In genomic region chr16:29862884-29863668, GRCh38 we compare ENCODE assay signal across 1 cellular context.
TF ChIP-seq lines count a peak whose summit lies in the region.

Gene CDIPT, minus strand, starts transcription at chr16:29863226. Its CDS starts 369 bp downstream, at chr16:29862857.

TF ChIP-seq in K562, 482 proteins besides CTCF, POLR2A, EP300 and RAD21 (continued from another document and continues in another):
- TF ChIP-seq ZNF57 (CRISPR knock-in tag; IDR thresholded peaks at IDR 0.05) (no peak), MAX (CRISPR knock-in tag; IDR thresholded peaks at IDR 0.05) (no peak), RREB1 (CRISPR knock-in tag; IDR thresholded peaks at IDR 0.05) (peak; percentile 36; the same call in 1 of the 2 replicates), ZNF639 (CRISPR knock-in tag; conservative IDR thresholded peaks at IDR 0.05 in 1 of 2, IDR thresholded peaks at IDR 0.05 in 1 of 2) (no peak; a peak in 1 of 4 replicates), PPARD (CRISPR knock-in tag; IDR thresholded peaks at IDR 0.05) (no peak), ZNF197 (CRISPR knock-in tag; IDR thresholded peaks at IDR 0.05; ENCODE audit: low read depth) (no peak), FUS (optimal IDR thresholded peaks at IDR 0.05; ENCODE audit: low read depth, low read length) (no peak), BRF2 (IDR thresholded peaks at IDR 0.05; ENCODE audit: borderline replicate concordance, insufficient read depth, insufficient read length) (no peak), POLR2G (IDR thresholded peaks at IDR 0.05; ENCODE audit: low read depth, low read length) (peak; percentile 78), TFAM (CRISPR knock-in tag; conservative IDR thresholded peaks at IDR 0.05) (no peak), YY1 (IDR thresholded peaks at IDR 0.05; ENCODE audit: borderline replicate concordance in 1 of 3, control insufficient read depth in 1 of 3, extremely low read depth in 1 of 3, insufficient read depth in 3 of 3, insufficient read length in 1 of 3, insufficient replicate concordance in 2 of 3, low read depth in 1 of 3, low read length in 2 of 3) (peak in 2 of 3 experiments; percentile 34 to 55), TBL1XR1 (IDR thresholded peaks at IDR 0.05; ENCODE audit: low read length in 2 of 2) (no peak; a peak in 1 of 4 replicates), HNRNPUL1 (IDR thresholded peaks at IDR 0.05; ENCODE audit: low read length) (no peak), RBM14 (IDR thresholded peaks at IDR 0.05; ENCODE audit: borderline replicate concordance, insufficient read depth, low read depth, low read length) (no peak), ZNF146 (CRISPR knock-in tag; IDR thresholded peaks at IDR 0.05; ENCODE audit: unreplicated experiment) (no peak), POLR2B (IDR thresholded peaks at IDR 0.05; ENCODE audit: low read depth, partially characterized antibody) (no peak), SUPT5H (IDR thresholded peaks at IDR 0.05) (no peak), SMAD1 (IDR thresholded peaks at IDR 0.05; ENCODE audit: low read depth, low read length, partially characterized antibody) (peak; percentile 57), HDAC1 (IDR thresholded peaks at IDR 0.05) (peak in 1 of 2 experiments; percentile 77; a peak in 2 of 4 replicates), NFE2L1 (tag; IDR thresholded peaks at IDR 0.05; ENCODE audit: borderline replicate concordance, low read depth) (no peak), ETV6 (IDR thresholded peaks at IDR 0.05; ENCODE audit: borderline replicate concordance in 1 of 2, low read depth in 2 of 2, low read length in 1 of 2) (peak; percentile 47 to 79; a peak in 2 of 4 replicates), ETV6 (CRISPR knock-in tag; IDR thresholded peaks at IDR 0.05; ENCODE audit: borderline replicate concordance) (no peak), ETS2 (tag; IDR thresholded peaks at IDR 0.05; ENCODE audit: borderline replicate concordance, poor library complexity, severe bottlenecking) (no peak), ZNF212 (CRISPR knock-in tag; IDR thresholded peaks at IDR 0.05) (no peak), USF2 (CRISPR knock-in tag; IDR thresholded peaks at IDR 0.05) (no peak), NELFE (IDR thresholded peaks at IDR 0.05; ENCODE audit: insufficient read depth, insufficient read length) (no peak), ZNF830 (CRISPR knock-in tag; IDR thresholded peaks at IDR 0.05) (no peak), ARID4B (CRISPR knock-in tag; IDR thresholded peaks at IDR 0.05) (peak; percentile 74), E2F4 (CRISPR knock-in tag; IDR thresholded peaks at IDR 0.05; ENCODE audit: low read depth) (no peak), RBM17 (IDR thresholded peaks at IDR 0.05; ENCODE audit: borderline replicate concordance, low read depth, low read length) (no peak), SNAPC5 (CRISPR knock-in tag; IDR thresholded peaks at IDR 0.05) (no peak), IRF2 (CRISPR knock-in tag; IDR thresholded peaks at IDR 0.05) (no peak), ELF1 (tag; IDR thresholded peaks at IDR 0.05) (peak; percentile 84), LCOR (CRISPR knock-in tag; IDR thresholded peaks at IDR 0.05) (peak; percentile 41; the same call in 1 of the 2 replicates), POLR2AphosphoS5 (IDR thresholded peaks at IDR 0.05; ENCODE audit: control insufficient read depth, insufficient read depth, low read depth, low read length) (no peak), SNRNP70 (optimal IDR thresholded peaks at IDR 0.05; ENCODE audit: low read depth, low read length) (no peak), NR4A1 (CRISPR knock-in tag; IDR thresholded peaks at IDR 0.05) (no peak), NR4A1 (tag; IDR thresholded peaks at IDR 0.05) (no peak), TGIF2 (CRISPR knock-in tag; IDR thresholded peaks at IDR 0.05) (no peak), BRF1 (IDR thresholded peaks at IDR 0.05; ENCODE audit: borderline replicate concordance, extremely low read depth, insufficient read length) (no peak), MXI1 (IDR thresholded peaks at IDR 0.05; ENCODE audit: low read depth, low read length) (0 out of 2 replicates have a peak, but pooled peaks have one; percentile 23), ZBTB7A (IDR thresholded peaks at IDR 0.05; ENCODE audit: borderline replicate concordance, control insufficient read depth, low read depth, low read length) (no peak; the same call in 1 of the 2 replicates), NFXL1 (CRISPR knock-in tag; IDR thresholded peaks at IDR 0.05) (no peak), RBM25 (IDR thresholded peaks at IDR 0.05; ENCODE audit: low read depth, low read length, severe bottlenecking) (no peak), NR1H2 (CRISPR knock-in tag; IDR thresholded peaks at IDR 0.05) (no peak), NONO (IDR thresholded peaks at IDR 0.05; ENCODE audit: low read depth in 2 of 2, low read length in 1 of 2) (peak in 1 of 2 experiments; percentile 100; a peak in 2 of 4 replicates), RUNX1 (IDR thresholded peaks at IDR 0.05; ENCODE audit: low read depth) (no peak), ZBTB11 (CRISPR knock-in tag; IDR thresholded peaks at IDR 0.05) (no peak; a peak in 1 of 6 replicates)
